ENCODE assay signal across 2 cellular contexts in the genomic region with DNA sequence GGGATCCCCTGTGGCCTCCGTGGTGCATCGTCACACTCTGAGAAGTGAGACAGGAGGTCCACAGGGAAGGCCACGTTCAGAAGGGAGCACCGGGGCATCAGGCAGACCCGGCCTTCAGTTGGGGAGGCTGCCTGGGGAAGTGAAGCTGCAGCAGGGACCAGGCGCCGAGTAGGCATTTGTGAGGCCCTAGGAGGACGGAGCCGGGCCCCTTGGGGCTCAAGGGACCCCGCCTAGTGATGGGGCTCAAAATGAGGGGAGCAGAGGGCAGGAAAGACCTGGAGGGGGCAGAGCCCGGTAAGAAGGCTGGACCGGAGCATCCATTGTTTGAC.
TF ChIP-seq lines count a peak whose summit lies in the region.

No MANE protein-coding gene starts in this region.

TF ChIP-seq in H1, 55 proteins besides CTCF, POLR2A, EP300 and RAD21:
- TF ChIP-seq CBX5 (IDR thresholded peaks at IDR 0.05; ENCODE audit: low read depth, low read length) = no peak
- TF ChIP-seq CREB1 (IDR thresholded peaks at IDR 0.05) = no peak
- TF ChIP-seq TEAD4 (IDR thresholded peaks at IDR 0.05; ENCODE audit: low read depth, low read length) = no peak

TF ChIP-seq in SK-N-SH, 30 proteins besides CTCF, POLR2A, EP300 and RAD21:
- TF ChIP-seq NFIC (IDR thresholded peaks at IDR 0.05; ENCODE audit: borderline replicate concordance) = no peak
- no peak for TF ChIP-seq POLR2AphosphoS5 (IDR thresholded peaks at IDR 0.05; ENCODE audit: low read depth, low read length)
- TF ChIP-seq RCOR1 (IDR thresholded peaks at IDR 0.05; ENCODE audit: low read length) = no peak
- no peak for TF ChIP-seq TAF1 (IDR thresholded peaks at IDR 0.05; ENCODE audit: borderline replicate concordance, low read depth, low read length)
- no peak for TF ChIP-seq MXI1 (IDR thresholded peaks at IDR 0.05; ENCODE audit: low read depth, low read length)
- TF ChIP-seq NRF1 (IDR thresholded peaks at IDR 0.05; ENCODE audit: low read depth, low read length) = no peak
- TF ChIP-seq MEF2A (IDR thresholded peaks at IDR 0.05; ENCODE audit: borderline replicate concordance, low read depth) = no peak
- TF ChIP-seq RFX5 (IDR thresholded peaks at IDR 0.05; ENCODE audit: low read length) = no peak
- no peak for TF ChIP-seq SMC3 (IDR thresholded peaks at IDR 0.05; ENCODE audit: low read depth, low read length)
- no peak for TF ChIP-seq EZH2phosphoT487 (IDR thresholded peaks at IDR 0.05; ENCODE audit: borderline replicate concordance, low read depth)
- no peak for TF ChIP-seq ELF1 (IDR thresholded peaks at IDR 0.05)
- TF ChIP-seq, protein P1, sequence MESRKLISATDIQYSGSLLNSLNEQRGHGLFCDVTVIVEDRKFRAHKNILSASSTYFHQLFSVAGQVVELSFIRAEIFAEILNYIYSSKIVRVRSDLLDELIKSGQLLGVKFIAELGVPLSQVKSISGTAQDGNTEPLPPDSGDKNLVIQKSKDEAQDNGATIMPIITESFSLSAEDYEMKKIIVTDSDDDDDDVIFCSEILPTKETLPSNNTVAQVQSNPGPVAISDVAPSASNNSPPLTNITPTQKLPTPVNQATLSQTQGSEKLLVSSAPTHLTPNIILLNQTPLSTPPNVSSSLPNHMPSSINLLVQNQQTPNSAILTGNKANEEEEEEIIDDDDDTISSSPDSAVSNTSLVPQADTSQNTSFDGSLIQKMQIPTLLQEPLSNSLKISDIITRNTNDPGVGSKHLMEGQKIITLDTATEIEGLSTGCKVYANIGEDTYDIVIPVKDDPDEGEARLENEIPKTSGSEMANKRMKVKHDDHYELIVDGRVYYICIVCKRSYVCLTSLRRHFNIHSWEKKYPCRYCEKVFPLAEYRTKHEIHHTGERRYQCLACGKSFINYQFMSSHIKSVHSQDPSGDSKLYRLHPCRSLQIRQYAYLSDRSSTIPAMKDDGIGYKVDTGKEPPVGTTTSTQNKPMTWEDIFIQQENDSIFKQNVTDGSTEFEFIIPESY (IDR thresholded peaks at IDR 0.05; ENCODE audit: borderline replicate concordance, low read depth) = no peak
- TF ChIP-seq JUND (IDR thresholded peaks at IDR 0.05) = no peak
- no peak for TF ChIP-seq REST (IDR thresholded peaks at IDR 0.05; ENCODE audit: low read depth, low read length)
- TF ChIP-seq FOXM1 (IDR thresholded peaks at IDR 0.05; ENCODE audit: low read depth) = no peak
